In the genomic region with DNA sequence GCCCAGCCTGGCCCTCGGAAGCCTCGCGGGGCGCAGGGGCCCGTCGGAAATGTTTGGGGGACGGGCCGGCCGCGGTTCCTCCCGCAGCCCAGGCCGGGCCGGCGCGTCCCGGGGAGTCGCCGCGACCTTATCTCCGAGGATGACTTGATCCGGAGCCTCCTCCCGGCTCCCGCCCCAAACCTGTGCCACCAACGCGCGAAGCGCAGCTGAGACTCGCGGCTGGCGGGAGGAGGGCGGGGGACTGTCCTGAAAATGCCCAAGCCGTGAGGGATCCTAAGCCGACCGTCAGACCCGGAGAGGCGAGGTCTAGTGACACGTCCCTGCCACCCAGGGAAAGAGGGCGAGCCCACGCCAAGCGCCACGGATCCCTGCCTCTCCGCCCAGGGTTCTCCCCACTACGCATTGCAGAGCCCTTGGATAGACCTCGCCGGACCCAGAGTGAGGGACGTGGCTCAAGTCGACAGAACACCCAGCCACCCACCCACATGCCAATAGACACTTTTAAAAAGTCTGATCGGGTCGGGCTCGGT, we compare ENCODE assay signal across 8 cellular contexts. TPM values are rescaled to one million over a fixed set of nuclear protein-coding genes. Genes with fewer than 3 reads are reported as not detected.
DNase-seq lines count a peak whose midpoint lies in the region; ATAC-seq and TF ChIP-seq lines count a peak whose summit lies in the region.

No MANE protein-coding gene starts in this region.

- no peak for TF ChIP-seq CTCF in foreskin fibroblast (IDR thresholded peaks at IDR 0.05; ENCODE audit: low read depth, low read length)
- TF ChIP-seq CTCF in prostate gland (IDR thresholded peaks at IDR 0.05), result no peak
- no peak for TF ChIP-seq CTCF in GM10266 (IDR thresholded peaks at IDR 0.05; ENCODE audit: control insufficient read depth, insufficient read depth, low read depth, missing control alignments)

- H3K4me1 Mint-ChIP-seq in T-cell, result peaks cover 7 to 10% (median 8%) of the 10 kb centered on the region in 3 donors

- no peak for TF ChIP-seq POLR2A in prostate gland (IDR thresholded peaks at IDR 0.05)

- H3K9me3 ChIP-seq in ES-I3 (ENCODE audit: control insufficient read depth, insufficient read depth, low read length), result no peaks in the 10 kb centered on the region
- H3K9me3 ChIP-seq in HAP-1, result no peaks in the 10 kb centered on the region
- no peaks in the 10 kb centered on the region for H3K9me3 ChIP-seq in prostate gland

- POLR2A ChIA-PET in T-cell (lab: Charles Lee), result no interaction called here

- peaks cover 0 to 4% of the 10 kb centered on the region in 2 donors for H3K27me3 Mint-ChIP-seq in T-cell

- in situ Hi-C loops in HAP-1 (cut with MboI; ENCODE audit: low sequenced_read_pairs), result loop anchor here (5.0 kb wide), 1 partner anchor 49 kb away; the partner anchor contains the start of gene BCORL1

- no peaks in the 10 kb centered on the region for H3K9me3 Mint-ChIP-seq in T-cell

- peaks cover under 1% of the 10 kb centered on the region; the same call in 1 of the 2 replicates for H3K36me3 ChIP-seq in ES-I3 (ENCODE audit: insufficient read depth, low read length)
- H3K36me3 ChIP-seq in HAP-1 (replicated peaks), result peaks cover 24% of the 10 kb centered on the region
- no peaks in the 10 kb centered on the region for H3K36me3 ChIP-seq in prostate gland

- CTCF ChIA-PET in T-cell (lab: Charles Lee), result no interaction called here

- DNase-seq in HAP-1 (ENCODE audit: low spot score in 2 of 2) (peak in 1 of 2 experiments; percentile 63), T-cell (peak in 2 of 34 experiments; percentile 2 to 9), foreskin fibroblast (peak in 1 of 2 donors; percentile 46), prostate gland (ENCODE audit: low spot score) (no peak), GM10266 (ENCODE audit: extremely low spot score) (no peak), HCEC 1CT (no peak)

- H3K4me1 ChIP-seq in ES-I3 (ENCODE audit: insufficient read depth, low read length) (peaks cover 9% of the 10 kb centered on the region; the same call in 1 of the 2 replicates), HAP-1 (peaks cover 9% of the 10 kb centered on the region; the same call in 1 of the 2 replicates), prostate gland (replicated peaks) (no peaks in the 10 kb centered on the region)

- peak overlapping the region; percentile 33 for H3K4me3 ChIP-seq in HAP-1
- peak overlapping the region; percentile 37 to 38 for H3K4me3 ChIP-seq in foreskin fibroblast (ENCODE audit: low read depth in 1 of 2, low read length in 2 of 2)
- peak overlapping the region; percentile 31 to 50 for H3K4me3 ChIP-seq in prostate gland

- H3K27ac ChIP-seq in prostate gland, result peak overlapping the region; percentile 66 to 69

- H3K27ac Mint-ChIP-seq in T-cell, result no peak overlapping the region

- no peaks in the 10 kb centered on the region for H3K36me3 Mint-ChIP-seq in T-cell

- H3K27me3 ChIP-seq in HAP-1 (ENCODE audit: low read depth), result no peaks in the 10 kb centered on the region
- H3K27me3 ChIP-seq in prostate gland (replicated peaks; ENCODE audit: insufficient read depth), result no peaks in the 10 kb centered on the region

- intact Hi-C loops in prostate gland (cut with DNase I), result loop anchor here (5.0 kb wide), 1 partner anchor 49 kb away; the partner anchor contains the start of gene BCORL1

- peak overlapping the region; percentile 54 for H3K9ac ChIP-seq in ES-I3 (ENCODE audit: low read depth, low read length)

- H3K4me3 Mint-ChIP-seq in T-cell, result peak overlapping the region; percentile 41 to 75 (median 67)

- ATAC-seq in T-cell (replicated peaks in 1 of 4), result peak in 2 of 4 experiments; percentile 1 to 4
- ATAC-seq in esophagus mucosa, result no peak

- WGBS in prostate gland, result 7% methylated on average over 3 of the region's 50 CpGs

RNA-seq across cellular contexts. Expression of gene UTP14A, which starts 26.9 kb away (rescaled TPM):
- total RNA-seq in T-cell, result 10 to 100 TPM; 10.7 to 21.7 (median 18.7) TPM
- 10 to 100 TPM in 1 of 2 donors, 1 to 10 TPM in 1; 8.2 to 11.3 TPM for total RNA-seq in prostate gland
- total RNA-seq in esophagus mucosa, result 17.7 TPM

RNA-seq across cellular contexts. Expression of gene BCORL1, which starts 49.6 kb away (rescaled TPM):
- total RNA-seq in T-cell (10 to 100 TPM in 4 of 5 donors, 1 to 10 TPM in 1; 8.7 to 13.5 (median 12.3) TPM), prostate gland (10 to 100 TPM in 1 of 2 donors, 1 to 10 TPM in 1; 4.4 to 25.2 TPM), esophagus mucosa (2.6 TPM)
